Comparison of ENCODE assay signal across 16 cellular contexts in genomic region chr7:117208257-117208656, GRCh38.
DNase-seq lines count a peak whose midpoint lies in the region; ATAC-seq and TF ChIP-seq lines count a peak whose summit lies in the region.
"Had no signal": no experiment of that assay in that cellular context is flagged by ENCODE, and none has a peak within 500 bp of the region (broad histone marks: within the 10 kb centered on the region; RNA-seq: fewer than 3 reads in every experiment).

No MANE protein-coding gene starts in this region.

- H3K4me1 Mint-ChIP-seq in chondrocyte (ENCODE audit: low read depth), result peaks cover 19% of the 10 kb centered on the region
- H3K4me1 Mint-ChIP-seq in glutamatergic neuron (ENCODE audit: low read depth, unreplicated experiment), result peaks cover 8% of the 10 kb centered on the region

- H3K36me3 Mint-ChIP-seq in chondrocyte (ENCODE audit: low read depth) (peaks cover 27% of the 10 kb centered on the region), glutamatergic neuron (ENCODE audit: unreplicated experiment) (peaks cover 5% of the 10 kb centered on the region)

- no peak for TF ChIP-seq CTCF in chondrocyte (IDR thresholded peaks at IDR 0.05)
- no peak for TF ChIP-seq CTCF in glutamatergic neuron (IDR thresholded peaks at IDR 0.05; ENCODE audit: partially characterized antibody, unreplicated experiment)

- no peaks in the 10 kb centered on the region for H3K9me3 Mint-ChIP-seq in chondrocyte (ENCODE audit: low read depth)
- peaks cover 3% of the 10 kb centered on the region for H3K9me3 Mint-ChIP-seq in glutamatergic neuron (ENCODE audit: unreplicated experiment)
- H3K9me3 Mint-ChIP-seq: CD4-positive, alpha-beta memory T cell had no signal

- H3K27me3 Mint-ChIP-seq in chondrocyte (ENCODE audit: low read depth) (no peaks in the 10 kb centered on the region), glutamatergic neuron (ENCODE audit: unreplicated experiment) (peaks cover 2% of the 10 kb centered on the region)
- H3K27me3 Mint-ChIP-seq: CD4-positive, alpha-beta memory T cell had no signal

- DNase-seq in OCI-M1 (lab: John Stamatoyannopoulos, UW) (peak; percentile 12), OCI-M2 (lab: John Stamatoyannopoulos, UW; ENCODE audit: unreplicated experiment) (peak; percentile 27), chondrocyte (ENCODE audit: low spot score) (no peak), glutamatergic neuron (no peak)
- DNase-seq: C1 segment of cervical spinal cord; Calu3; CD4-positive, alpha-beta memory T cell; COR-L47; DMS53; DMS79 treated with DMSO at 0.1 percent for 48 hours; GF-D8; GM23248; H7; HCEC 1CT had no signal

- H3K27ac Mint-ChIP-seq in chondrocyte (ENCODE audit: unreplicated experiment), result peak overlapping the region; percentile 36
- no peak overlapping the region for H3K27ac Mint-ChIP-seq in glutamatergic neuron (ENCODE audit: unreplicated experiment)
- H3K27ac Mint-ChIP-seq: CD4-positive, alpha-beta memory T cell had no signal

- ATAC-seq in HG02642 (IDR thresholded peaks at IDR 0.05; ENCODE audit: poor library complexity, unreplicated experiment) (no peak), GM18858 (IDR thresholded peaks at IDR 0.05; ENCODE audit: unreplicated experiment) (no peak)

- H3K4me3 Mint-ChIP-seq in chondrocyte (ENCODE audit: unreplicated experiment) (no peak overlapping the region), glutamatergic neuron (ENCODE audit: unreplicated experiment) (no peak overlapping the region)
- H3K4me3 Mint-ChIP-seq: CD4-positive, alpha-beta memory T cell had no signal

Comparison
In these comparisons a context has a peak if more than half of its experiments do, and no peak if none do; other contexts are left out.
1. DNase-seq: peak in OCI-M1 (single experiment) and OCI-M2 (single experiment); none in chondrocyte (single experiment) and glutamatergic neuron (single experiment).